Comparison of ENCODE assay signal across 24 cellular contexts in genomic region chr5:3105172-3105571, GRCh38.
DNase-seq lines count a peak whose midpoint lies in the region; TF ChIP-seq lines count a peak whose summit lies in the region.
"Had no signal": no experiment of that assay in that cellular context is flagged by ENCODE, and none has a peak within 500 bp of the region (broad histone marks: within the 10 kb centered on the region; RNA-seq: fewer than 3 reads in every experiment).

No MANE protein-coding gene starts in this region.

- H2AFZ ChIP-seq in neural progenitor cell (replicated peaks) = no peak overlapping the region
- H2AFZ ChIP-seq in PC-9 = no peak overlapping the region

- CTCF ChIA-PET in PC-9 (lab: Charles Lee) = no interaction called here

- H3K9me3 Mint-ChIP-seq in endodermal cell = no peaks in the 10 kb centered on the region
- H3K9me3 Mint-ChIP-seq in neural progenitor cell = no peaks in the 10 kb centered on the region
- H3K9me3 Mint-ChIP-seq: CD8-positive, alpha-beta T cell had no signal

- H3K36me3 Mint-ChIP-seq in endodermal cell (ENCODE audit: low read depth) = no peaks in the 10 kb centered on the region
- no peaks in the 10 kb centered on the region for H3K36me3 Mint-ChIP-seq in neural progenitor cell
- H3K36me3 Mint-ChIP-seq: CD8-positive, alpha-beta T cell had no signal

- POLR2A ChIA-PET in PC-9 (lab: Charles Lee; ENCODE audit: unreplicated experiment) = no interaction called here

- no peaks in the 10 kb centered on the region for H3K36me3 ChIP-seq in BLaER1 treated with 17β-estradiol and CSF1 and Interleukin-3, amounts not matched to agents 10 nM and 100 nM
- no peaks in the 10 kb centered on the region for H3K36me3 ChIP-seq in endodermal cell (ENCODE audit: control insufficient read depth, insufficient read depth, low read length)
- no peaks in the 10 kb centered on the region for H3K36me3 ChIP-seq in neural progenitor cell
- no peaks in the 10 kb centered on the region for H3K36me3 ChIP-seq in PC-9 (ENCODE audit: low read depth)

- H3K27ac ChIP-seq in BLaER1 treated with 17β-estradiol and CSF1 and Interleukin-3, amounts not matched to agents 10 nM and 100 nM = peak overlapping the region in 7 of 11 experiments; percentile 75 to 89 (median 89); a peak in 13 of 22 replicates
- no peak overlapping the region for H3K27ac ChIP-seq in endodermal cell (ENCODE audit: low read depth, low read length)
- no peak overlapping the region for H3K27ac ChIP-seq in neural progenitor cell
- no peak overlapping the region for H3K27ac ChIP-seq in PC-9
- H3K27ac ChIP-seq: C4-2B, RWPE1 had no signal

- H3K27me3 ChIP-seq in BLaER1 treated with 17β-estradiol and CSF1 and Interleukin-3, amounts not matched to agents 10 nM and 100 nM = peaks cover 16 to 44% (median 30%) of the 10 kb centered on the region in 11 experiments; a peak in 21 of 22 replicates
- no peaks in the 10 kb centered on the region for H3K27me3 ChIP-seq in endodermal cell (ENCODE audit: control insufficient read depth, insufficient read depth, low read length, poor library complexity, severe bottlenecking)
- H3K27me3 ChIP-seq in neural progenitor cell = peaks cover 79% of the 10 kb centered on the region
- peaks cover 96% of the 10 kb centered on the region for H3K27me3 ChIP-seq in PC-9 (ENCODE audit: insufficient read depth, low read depth)

- H3K4me1 ChIP-seq in BLaER1 treated with 17β-estradiol and CSF1 and Interleukin-3, amounts not matched to agents 10 nM and 100 nM = peaks cover 42 to 90% (median 82%) of the 10 kb centered on the region in 10 experiments
- H3K4me1 ChIP-seq in endodermal cell (ENCODE audit: control insufficient read depth, insufficient read depth, low read length) (peaks cover 30% of the 10 kb centered on the region), neural progenitor cell (peaks cover 56% of the 10 kb centered on the region), PC-9 (replicated peaks; ENCODE audit: insufficient read depth) (no peaks in the 10 kb centered on the region)
- H3K4me1 ChIP-seq: Caco-2 had no signal

- peaks cover 44% of the 10 kb centered on the region for H3K27me3 Mint-ChIP-seq in endodermal cell (ENCODE audit: insufficient read depth)
- peaks cover 16% of the 10 kb centered on the region for H3K27me3 Mint-ChIP-seq in neural progenitor cell (ENCODE audit: insufficient read depth, low read depth)

- TF ChIP-seq CTCF in NB4 (IDR thresholded peaks at IDR 0.05; ENCODE audit: low read depth, low read length) = no peak
- no peak for TF ChIP-seq CTCF in endodermal cell (conservative IDR thresholded peaks at IDR 0.05)
- TF ChIP-seq CTCF in neural progenitor cell (IDR thresholded peaks at IDR 0.05) = no peak
- no peak for TF ChIP-seq CTCF in PC-9 (conservative IDR thresholded peaks at IDR 0.05)

- H3K9me3 ChIP-seq in BLaER1 treated with 17β-estradiol and CSF1 and Interleukin-3, amounts not matched to agents 10 nM and 100 nM (replicated peaks in 1 of 11) = no peaks in the 10 kb centered on the region
- no peaks in the 10 kb centered on the region for H3K9me3 ChIP-seq in endodermal cell (ENCODE audit: control insufficient read depth, low read length)
- H3K9me3 ChIP-seq in neural progenitor cell (ENCODE audit: low read depth) = no peaks in the 10 kb centered on the region
- H3K9me3 ChIP-seq in PC-9 (ENCODE audit: insufficient read depth, low read depth) = no peaks in the 10 kb centered on the region
- H3K9me3 ChIP-seq: Caco-2 had no signal

- H3K27ac Mint-ChIP-seq in endodermal cell (peak overlapping the region; percentile 94), neural progenitor cell (peak overlapping the region; percentile 85)
- H3K27ac Mint-ChIP-seq: CD8-positive, alpha-beta T cell; IgD-negative memory B cell had no signal

- H3K79me2 ChIP-seq in neural progenitor cell (ENCODE audit: low read depth) (no peaks in the 10 kb centered on the region), PC-9 (ENCODE audit: low read depth) (no peaks in the 10 kb centered on the region)

- no TSS peak for BruUV-seq in PC-9 (replicated peaks; lab: Mats Ljungman, UMichigan)

- WGBS in endodermal cell (ENCODE audit: insufficient coverage in 1 of 2, insufficient read length in 1 of 2), 2 experiments = 92% methylated on average over 2 to 3 of the region's 3 CpGs

- H3F3A ChIP-seq in neural progenitor cell (ENCODE audit: low read depth) = peaks cover 56% of the 10 kb centered on the region
- H3F3A ChIP-seq in PC-9 (ENCODE audit: insufficient read depth, low read depth) = no peaks in the 10 kb centered on the region

- DNase-seq in NB4 (ENCODE audit: low read depth) = peak; percentile 30
- DNase-seq in endodermal cell = no peak
- no peak for DNase-seq in neural progenitor cell (ENCODE audit: low spot score)
- DNase-seq in PC-9 = no peak
- no peak for DNase-seq in erythroblast (lab: John Stamatoyannopoulos, UW)
- no peak for DNase-seq in NCI-H82 treated with DMSO at 0.1 percent for 48 hours (lab: John Stamatoyannopoulos, UW; ENCODE audit: unreplicated experiment)
- DNase-seq: AML-193; Caco-2; CD8-positive, alpha-beta T cell; EL; GDM1; NCI-H1105; NCI-H1436 treated with DMSO at 0.1 percent for 48 hours; NCI-H187 treated with DMSO at 0.1 percent for 48 hours; NCI-H2107; NCI-H446 treated with DMSO at 0.1 percent for 48 hours; NCI-H526; NCI-H82; SHP77 treated with DMSO at 0.1 percent for 48 hours had no signal

- peak overlapping the region in 6 of 11 experiments; percentile 61 to 86 (median 82); a peak in 11 of 22 replicates for H3K9ac ChIP-seq in BLaER1 treated with 17β-estradiol and CSF1 and Interleukin-3, amounts not matched to agents 10 nM and 100 nM
- H3K9ac ChIP-seq in endodermal cell (ENCODE audit: extremely low read depth, low read length, poor library complexity, severe bottlenecking) (peak overlapping the region; percentile 68), neural progenitor cell (no peak overlapping the region)

- peak overlapping the region in 5 of 10 experiments; percentile 49 to 59 (median 58); a peak in 8 of 20 replicates for H3K4me3 ChIP-seq in BLaER1 treated with 17β-estradiol and CSF1 and Interleukin-3, amounts not matched to agents 10 nM and 100 nM
- H3K4me3 ChIP-seq in NB4 (ENCODE audit: low read depth, low read length) (peak overlapping the region; percentile 70), endodermal cell (ENCODE audit: low read length) (peak overlapping the region; percentile 67), neural progenitor cell (peak overlapping the region; percentile 2), PC-9 (no peak overlapping the region)
- H3K4me3 ChIP-seq: GM12878 had no signal

- intact Hi-C loops in PC-9 (cut with micrococcal nuclease; ENCODE audit: unreplicated experiment) = no loop called here

- TF ChIP-seq POLR2A in NB4 (IDR thresholded peaks at IDR 0.05; ENCODE audit: extremely low read depth, insufficient read length) = no peak
- TF ChIP-seq POLR2A in erythroblast (IDR thresholded peaks at IDR 0.05; ENCODE audit: low read length) = no peak

- peak overlapping the region; percentile 73 to 92 (median 84) for H3K4me2 ChIP-seq in BLaER1 treated with 17β-estradiol and CSF1 and Interleukin-3, amounts not matched to agents 10 nM and 100 nM
- peak overlapping the region; percentile 68 for H3K4me2 ChIP-seq in neural progenitor cell
- H3K4me2 ChIP-seq in PC-9 = no peak overlapping the region

- H3K9me2 ChIP-seq in PC-9 (ENCODE audit: insufficient read depth) = no peaks in the 10 kb centered on the region

- no peaks in the 10 kb centered on the region for H4K20me1 ChIP-seq in BLaER1 treated with 17β-estradiol and CSF1 and Interleukin-3, amounts not matched to agents 10 nM and 100 nM
- peaks cover 22% of the 10 kb centered on the region for H4K20me1 ChIP-seq in neural progenitor cell (ENCODE audit: low read depth)
- H4K20me1 ChIP-seq in PC-9 (ENCODE audit: insufficient read depth) = no peaks in the 10 kb centered on the region

- H3K4me3 Mint-ChIP-seq in endodermal cell (peak overlapping the region; percentile 23), neural progenitor cell (peak overlapping the region; percentile 73)
- H3K4me3 Mint-ChIP-seq: CD8-positive, alpha-beta T cell; IgD-negative memory B cell had no signal

- H3K4me1 Mint-ChIP-seq in endodermal cell (peaks cover 71% of the 10 kb centered on the region), neural progenitor cell (peaks cover 79% of the 10 kb centered on the region)
- H3K4me1 Mint-ChIP-seq: IgD-negative memory B cell had no signal

Comparison
In these comparisons a context has a peak if more than half of its experiments do, and no peak if none do; other contexts are left out.
1. H3K27ac ChIP-seq: peak in BLaER1 treated with 17β-estradiol and CSF1 and Interleukin-3, amounts not matched to agents 10 nM and 100 nM (7 of 11); none in endodermal cell (single experiment), neural progenitor cell (single experiment) and PC-9 (single experiment).